10 cellular contexts compared by ENCODE assay signal in genomic region chr1:232596666-232597303, GRCh38. TPM values are rescaled to one million over a fixed set of nuclear protein-coding genes. Genes with fewer than 3 reads are reported as not detected.
DNase-seq lines count a peak whose midpoint lies in the region; ATAC-seq and TF ChIP-seq lines count a peak whose summit lies in the region.
"Had no signal": no experiment of that assay in that cellular context is flagged by ENCODE, and none has a peak within 500 bp of the region (broad histone marks: within the 10 kb centered on the region; RNA-seq: fewer than 3 reads in every experiment).

No MANE protein-coding gene starts in this region.

- in situ Hi-C loops in IMR-90 (cut with MboI; ENCODE audit: low sequenced_read_pairs) = no loop called here

- H3K14ac ChIP-seq in IMR-90 (replicated peaks; ENCODE audit: low read depth, low read length) = no peak overlapping the region

- peak overlapping the region; percentile 82 for H3K4me2 ChIP-seq in IMR-90 (ENCODE audit: low read depth, low read length)

- peak overlapping the region; percentile 40; the same call in 1 of the 2 replicates for H3K9ac ChIP-seq in IMR-90 (ENCODE audit: low read depth, low read length)

- no CpG with 5 or more reads among the region's 8 CpGs for WGBS in IMR-90 (ENCODE audit: extremely low coverage in 2 of 2, insufficient read length in 1 of 2), 2 experiments

- H3K4me3 ChIP-seq in IMR-90 (ENCODE audit: insufficient read depth, low read depth, low read length) = no peak overlapping the region
- H3K4me3 ChIP-seq: uterus had no signal

- DNase-seq in NOMO-1 treated with DMSO at 0.1 percent for 48 hours (lab: John Stamatoyannopoulos, UW; ENCODE audit: unreplicated experiment) = peak; percentile 28
- DNase-seq in NOMO-1 treated with dmso at 0.1 percent for 144 hours (lab: John Stamatoyannopoulos, UW; ENCODE audit: unreplicated experiment) = no peak
- no peak for DNase-seq in IMR-90
- no peak for DNase-seq in mesothelial cell of epicardium (ENCODE audit: low spot score in 2 of 2, unreplicated experiment in 2 of 2)
- no peak for DNase-seq in stimulated activated CD4-positive, alpha-beta T cell treated with anti-CD3 and anti-CD28 coated beads, Interleukin-4, amount 100 ng/mL, for 24 hours
- no peak for DNase-seq in activated naive CD4-positive, alpha-beta T cell treated with Interleukin-2 at 50 U/mL for 16 hours
- DNase-seq in activated effector memory CD4-positive, alpha-beta T cell treated with anti-CD3 and anti-CD28 coated beads, Interleukin-2, amount 50 U/mL, for 16 hours = no peak
- DNase-seq: dermis blood vessel endothelial cell had no signal

- no peak overlapping the region for H3K27ac ChIP-seq in IMR-90 (ENCODE audit: insufficient read depth, low read length)
- H3K27ac ChIP-seq: uterus had no signal

- no peaks in the 10 kb centered on the region for H3K27me3 ChIP-seq in IMR-90 (ENCODE audit: control insufficient read depth, insufficient read depth, low read length)
- H3K27me3 ChIP-seq: uterus had no signal

- intact Hi-C loops in IMR-90 (cut with micrococcal nuclease) = no loop called here

- H3K27ac Mint-ChIP-seq in mesothelial cell of epicardium = peak overlapping the region; percentile 48

- no peaks in the 10 kb centered on the region for H3K9me3 Mint-ChIP-seq in mesothelial cell of epicardium

- ATAC-seq in GM21423 (IDR thresholded peaks at IDR 0.05; ENCODE audit: unreplicated experiment) (peak; percentile 50), IMR-90 (ENCODE audit: low read depth) (no peak)

- no peak overlapping the region for H3K4me3 Mint-ChIP-seq in mesothelial cell of epicardium

- H4K91ac ChIP-seq in IMR-90 (ENCODE audit: insufficient read depth, low read depth, low read length) = no peak overlapping the region

- H4K8ac ChIP-seq in IMR-90 (ENCODE audit: low read depth in 2 of 2, low read length in 2 of 2) = no peak overlapping the region

- no TSS peak for BruUV-seq in IMR-90 (replicated peaks; lab: Mats Ljungman, UMichigan)

- H2BK120ac ChIP-seq in IMR-90 (ENCODE audit: low read depth, low read length) = no peak overlapping the region

- TF ChIP-seq CTCF in IMR-90 (conservative IDR thresholded peaks at IDR 0.05; ENCODE audit: low read depth, low read length) = no peak
- TF ChIP-seq CTCF in mesothelial cell of epicardium (IDR thresholded peaks at IDR 0.05; ENCODE audit: unreplicated experiment) = no peak

- H2BK5ac ChIP-seq in IMR-90 (ENCODE audit: low read depth, low read length, poor library complexity, severe bottlenecking) = no peak overlapping the region

- no peak overlapping the region; the same call in 1 of the 2 replicates for H2AK5ac ChIP-seq in IMR-90 (ENCODE audit: low read depth, low read length)

- peaks cover 23% of the 10 kb centered on the region for H3K9me1 ChIP-seq in IMR-90 (ENCODE audit: insufficient read depth, low read length)

- peaks cover 13 to 33% of the 10 kb centered on the region in 2 experiments for H3K79me1 ChIP-seq in IMR-90 (ENCODE audit: low read depth in 1 of 2, low read length in 2 of 2)

- dilution Hi-C loops in IMR-90 (cut with HindIII; ENCODE audit: low sequenced_read_pairs, unreplicated experiment) = no loop called here

- no peak overlapping the region; the same call in 1 of the 2 replicates for H3K18ac ChIP-seq in IMR-90 (ENCODE audit: low read depth, low read length)

- no peak overlapping the region for H3K56ac ChIP-seq in IMR-90 (ENCODE audit: extremely low read depth, insufficient read depth, low read length)

- no peak overlapping the region for H3K23ac ChIP-seq in IMR-90 (ENCODE audit: low read depth, low read length)

- H3K27me3 Mint-ChIP-seq in mesothelial cell of epicardium (ENCODE audit: low read depth) = no peaks in the 10 kb centered on the region

- peaks cover 4% of the 10 kb centered on the region; the same call in 1 of the 2 replicates for H4K20me1 ChIP-seq in IMR-90 (ENCODE audit: insufficient read depth, low read length)

- peak overlapping the region; percentile 73 for H2AFZ ChIP-seq in IMR-90 (replicated peaks; ENCODE audit: low read length, poor library complexity)

- POLR2A ChIA-PET in IMR-90 (lab: Charles Lee; ENCODE audit: unreplicated experiment) = no interaction called here

- H3K4ac ChIP-seq in IMR-90 (ENCODE audit: low read depth, low read length) = peak overlapping the region; percentile 31

- peaks cover 65% of the 10 kb centered on the region for H3K4me1 Mint-ChIP-seq in mesothelial cell of epicardium

- peaks cover 17% of the 10 kb centered on the region for H3K4me1 ChIP-seq in IMR-90 (ENCODE audit: control insufficient read depth, insufficient read depth, low read length)
- H3K4me1 ChIP-seq: uterus had no signal

- H3K36me3 ChIP-seq in IMR-90 (ENCODE audit: control insufficient read depth, insufficient read depth, low read length) = no peaks in the 10 kb centered on the region; the same call in 1 of the 2 replicates
- H3K36me3 ChIP-seq: uterus had no signal

- H3K9me3 ChIP-seq in IMR-90 (ENCODE audit: control insufficient read depth, insufficient read depth, low read length) = no peaks in the 10 kb centered on the region
- H3K9me3 ChIP-seq: uterus had no signal

- peak overlapping the region; percentile 42 for H4K5ac ChIP-seq in IMR-90 (ENCODE audit: low read depth, low read length)

- no peak for TF ChIP-seq RAD21 in IMR-90 (IDR thresholded peaks at IDR 0.05; ENCODE audit: low read length)

- no peak overlapping the region for H2AK9ac ChIP-seq in IMR-90 (replicated peaks; ENCODE audit: low read depth, low read length, poor library complexity)

- CTCF ChIA-PET in IMR-90 (lab: Yijun Ruan, JAX) = no interaction called here

- peaks cover under 1% of the 10 kb centered on the region for H3K36me3 Mint-ChIP-seq in mesothelial cell of epicardium

- no peak overlapping the region for H2BK20ac ChIP-seq in IMR-90 (ENCODE audit: low read depth, low read length)

- no peak overlapping the region for H2BK15ac ChIP-seq in IMR-90 (ENCODE audit: low read depth, low read length)

- TF ChIP-seq POLR2A in IMR-90 (IDR thresholded peaks at IDR 0.05; ENCODE audit: low read depth, low read length) = no peak

TF ChIP-seq in IMR-90, 13 proteins besides CTCF, POLR2A, EP300 and RAD21:
- TF ChIP-seq MAZ (IDR thresholded peaks at IDR 0.05; ENCODE audit: borderline replicate concordance, low read depth, low read length) (no peak), SMC3 (IDR thresholded peaks at IDR 0.05; ENCODE audit: low read depth, low read length) (no peak), MXI1 (IDR thresholded peaks at IDR 0.05; ENCODE audit: borderline replicate concordance, low read depth, low read length) (no peak), CHD1 (IDR thresholded peaks at IDR 0.05; ENCODE audit: low read depth, low read length) (no peak), MAFK (IDR thresholded peaks at IDR 0.05; ENCODE audit: low read depth, low read length) (no peak), BHLHE40 (IDR thresholded peaks at IDR 0.05; ENCODE audit: low read depth, low read length) (no peak), FOS (IDR thresholded peaks at IDR 0.05; ENCODE audit: low read depth, low read length) (no peak), RFX5 (IDR thresholded peaks at IDR 0.05; ENCODE audit: low read depth, low read length) (no peak), ELK1 (IDR thresholded peaks at IDR 0.05; ENCODE audit: borderline replicate concordance, low read depth, low read length) (no peak), RCOR1 (IDR thresholded peaks at IDR 0.05; ENCODE audit: insufficient replicate concordance, low read length) (no peak), CEBPB (IDR thresholded peaks at IDR 0.05; ENCODE audit: low read depth, low read length) (no peak), USF2 (IDR thresholded peaks at IDR 0.05; ENCODE audit: low read depth, low read length) (no peak)

RNA-seq across cellular contexts. Expression of gene SIPA1L2, which starts 33.1 kb away (rescaled TPM):
- 11.9 and 13.4 TPM in 2 replicates for total RNA-seq in IMR-90 (2012; rRNA removed)
- 6.2 and 7.1 TPM in 2 replicates for polyA plus RNA-seq in IMR-90 (2012; rRNA removed)
- polyA plus RNA-seq in IMR-90 (2012; cell fraction: cytosol; rRNA removed) = 3.5 and 6.2 TPM in 2 replicates
- 12.0 and 22.7 TPM in 2 replicates for polyA plus RNA-seq in IMR-90 (2012; cell fraction: nucleus; rRNA removed; ENCODE audit: low replicate concordance)
- 78.7 to 82.0 TPM (median 81.4 TPM) in 3 replicates for total RNA-seq in mesothelial cell of epicardium
